ENCODE assay signal across 8 cellular contexts in genomic region chr12:47819544-47819901, GRCh38. TPM values are rescaled to one million over a fixed set of nuclear protein-coding genes. Genes with fewer than 3 reads are reported as not detected.
A peak's percentile ranks its signal among the peaks of the same experiment; 100 is the strongest.
DNase-seq lines count a peak whose midpoint lies in the region; ATAC-seq and TF ChIP-seq lines count a peak whose summit lies in the region.

No MANE protein-coding gene starts in this region.

- TF ChIP-seq CTCF in RWPE1 (conservative IDR thresholded peaks at IDR 0.05; ENCODE audit: low read depth) (no peak), fibroblast of the aortic adventitia (IDR thresholded peaks at IDR 0.05; ENCODE audit: insufficient read depth, low read length) (no peak), sigmoid colon (IDR thresholded peaks at IDR 0.05) (no peak)

- H3K4me3 ChIP-seq in fibroblast of the aortic adventitia (ENCODE audit: low read depth, low read length) (peak overlapping the region; percentile 88), sigmoid colon (peak overlapping the region; percentile 64 to 84 (median 81))

- CTCF ChIA-PET in activated CD8-positive, alpha-beta memory T cell treated with anti-CD3 and anti-CD28 coated beads, Interleukin-2, amount 10 ng/mL, durations not matched to agents 7 days and 5 days (lab: Charles Lee), result interaction anchor here (1.1 to 27.3 kb wide), 6 partner anchors 12 to 78 kb away, joined by 3 to 775 read pairs (median 20); no protein-coding TSS in a partner anchor
- CTCF ChIA-PET in RWPE1 (lab: Yijun Ruan, JAX), result interaction anchor here (1.2 to 2.1 kb wide), 3 partner anchors 10 to 18 kb away, joined by 3 to 10 read pairs (median 4); no protein-coding TSS in a partner anchor

- H3K4me3 Mint-ChIP-seq in activated CD8-positive, alpha-beta memory T cell treated with anti-CD3 and anti-CD28 coated beads, Interleukin-2, amount 10 ng/mL, durations not matched to agents 7 days and 5 days, result peak overlapping the region; percentile 79

- no peak for DNase-seq in activated CD8-positive, alpha-beta memory T cell treated with anti-CD3 and anti-CD28 coated beads, Interleukin-2, amount 10 ng/mL, durations not matched to agents 7 days and 5 days
- DNase-seq in activated CD8-positive, alpha-beta memory T cell treated with anti-CD3 and anti-CD28 coated beads, Interleukin-2, amount 50 U/mL, for 48 hours, result no peak
- DNase-seq in RWPE1 (ENCODE audit: low spot score) (no peak), fibroblast of the aortic adventitia (ENCODE audit: low read depth) (no peak), sigmoid colon (no peak), iPS-NIHi11 (ENCODE audit: low spot score) (no peak)
- no peak for DNase-seq in stimulated activated CD4-positive, alpha-beta T cell treated with anti-CD3 and anti-CD28 coated beads, Interleukin-4, amount 100 ng/mL, for 1 hour

- H3K9me3 Mint-ChIP-seq in activated CD8-positive, alpha-beta memory T cell treated with anti-CD3 and anti-CD28 coated beads, Interleukin-2, amount 10 ng/mL, durations not matched to agents 7 days and 5 days (ENCODE audit: low read depth), result no peaks in the 10 kb centered on the region

- 1% methylated on average over 46 of the region's 46 CpGs for WGBS in sigmoid colon, 2 donors

- ATAC-seq in activated CD8-positive, alpha-beta memory T cell treated with anti-CD3 and anti-CD28 coated beads, Interleukin-2, amount 10 ng/mL, durations not matched to agents 7 days and 5 days, result peak; percentile 38
- ATAC-seq in HG03196 (IDR thresholded peaks at IDR 0.05; ENCODE audit: unreplicated experiment), result no peak

- no peak for TF ChIP-seq POLR2A in sigmoid colon (IDR thresholded peaks at IDR 0.05)

- POLR2A ChIA-PET in RWPE1 (lab: Yijun Ruan, JAX; ENCODE audit: low non-redundant PET), result interaction anchor here (1.8 kb wide), 1 partner anchor 17 kb away, joined by 3 read pairs; no protein-coding TSS in a partner anchor

- no peak overlapping the region for H3K27ac Mint-ChIP-seq in activated CD8-positive, alpha-beta memory T cell treated with anti-CD3 and anti-CD28 coated beads, Interleukin-2, amount 10 ng/mL, durations not matched to agents 7 days and 5 days

- intact Hi-C loops in sigmoid colon (cut with DNase I), result loop anchor here (10.0 kb wide), 1 partner anchor 1435 kb away; no protein-coding TSS in a partner anchor

- H3K27ac ChIP-seq in RWPE1 (peak overlapping the region; percentile 99), sigmoid colon (peak overlapping the region; percentile 98 to 99 (median 99))

- peaks cover 32% of the 10 kb centered on the region for H3K36me3 Mint-ChIP-seq in activated CD8-positive, alpha-beta memory T cell treated with anti-CD3 and anti-CD28 coated beads, Interleukin-2, amount 10 ng/mL, durations not matched to agents 7 days and 5 days

- no peaks in the 10 kb centered on the region for H3K27me3 ChIP-seq in sigmoid colon

- H3K9me3 ChIP-seq in sigmoid colon, result no peaks in the 10 kb centered on the region

- peaks cover 61% of the 10 kb centered on the region for H3K4me1 Mint-ChIP-seq in activated CD8-positive, alpha-beta memory T cell treated with anti-CD3 and anti-CD28 coated beads, Interleukin-2, amount 10 ng/mL, durations not matched to agents 7 days and 5 days

- H3K4me1 ChIP-seq in sigmoid colon, result peaks cover 2 to 87% (median 82%) of the 10 kb centered on the region in 4 donors

- H3K27me3 Mint-ChIP-seq in activated CD8-positive, alpha-beta memory T cell treated with anti-CD3 and anti-CD28 coated beads, Interleukin-2, amount 10 ng/mL, durations not matched to agents 7 days and 5 days, result no peaks in the 10 kb centered on the region

- TF ChIP-seq EP300 in sigmoid colon (IDR thresholded peaks at IDR 0.05), result no peak

- H3K36me3 ChIP-seq in sigmoid colon, result no peaks in the 10 kb centered on the region

RNA-seq across cellular contexts. Expression of gene HDAC7, which starts 0.2 kb away (rescaled TPM):
- 100 to 1,000 TPM; 226 to 284 TPM for total RNA-seq in activated CD8-positive, alpha-beta memory T cell treated with anti-CD3 and anti-CD28 coated beads, Interleukin-2, amount 10 ng/mL, durations not matched to agents 7 days and 5 days
- 48.9 and 78.8 TPM in 2 replicates for total RNA-seq in fibroblast of the aortic adventitia (ENCODE audit: low replicate concordance)
- 10 to 100 TPM; 45.3 to 79.2 (median 53.1) TPM for total RNA-seq in sigmoid colon
- polyA plus RNA-seq in sigmoid colon, result 10 to 100 TPM in 2 of 3 donors, 1 to 10 TPM in 1; 6.5 to 44.8 (median 16.8) TPM

RNA-seq across cellular contexts. Expression of gene SLC48A1, which starts 46.5 kb away (rescaled TPM):
- total RNA-seq in activated CD8-positive, alpha-beta memory T cell treated with anti-CD3 and anti-CD28 coated beads, Interleukin-2, amount 10 ng/mL, durations not matched to agents 7 days and 5 days, result 10 to 100 TPM; 13.9 to 18.5 TPM
- total RNA-seq in fibroblast of the aortic adventitia (ENCODE audit: low replicate concordance) (22.0 and 25.1 TPM in 2 replicates), sigmoid colon (10 to 100 TPM; 30.3 to 46.6 (median 32.2) TPM)
- polyA plus RNA-seq in sigmoid colon, result 10 to 100 TPM in 2 of 3 donors, 1 to 10 TPM in 1; 6.9 to 14.2 (median 12.0) TPM
